Comparison of ENCODE assay signal across 8 cellular contexts in genomic region chr6:11096109-11096508, GRCh38. TPM values are rescaled to one million over a fixed set of nuclear protein-coding genes. Genes with fewer than 3 reads are reported as not detected.
A peak's percentile ranks its signal among the peaks of the same experiment; 100 is the strongest.
DNase-seq lines count a peak whose midpoint lies in the region; ATAC-seq, FAIRE-seq and TF ChIP-seq lines count a peak whose summit lies in the region.

No MANE protein-coding gene starts in this region.

- intact Hi-C loops in PC-3 (cut with micrococcal nuclease): loop anchor here (10.0 kb wide), 1 partner anchor 139 kb away; the partner anchor contains the start of gene NEDD9

- H3K23me2 ChIP-seq in H1 (ENCODE audit: low read depth, low read length): peaks cover 6% of the 10 kb centered on the region; the same call in 1 of the 2 replicates

- no peak overlapping the region; the same call in 1 of the 2 replicates for H3K18ac ChIP-seq in H1 (ENCODE audit: extremely low read depth, low read length)

- TF ChIP-seq POLR2A in H1 (IDR thresholded peaks at IDR 0.05; ENCODE audit: control extremely low read depth in 1 of 2, low read depth in 2 of 2, low read length in 2 of 2) (no peak), tibial nerve (IDR thresholded peaks at IDR 0.05) (no peak)

- in situ Hi-C loops in ACHN (cut with HindIII; ENCODE audit: low pct_ligation_motif_present, low pct_unique_long_range_greater_than_20kb, low sequenced_read_pairs): no loop called here

- no peaks in the 10 kb centered on the region for H3K9me2 ChIP-seq in PC-3 (replicated peaks; ENCODE audit: low read length)

- POLR2A ChIA-PET in PC-3 (lab: Charles Lee; ENCODE audit: unreplicated experiment) (no interaction called here), H1 (lab: Charles Lee; ENCODE audit: partially characterized antibody) (interaction anchor here (1.0 kb wide), 2 partner anchors 9 to 13 kb away, joined by 3 read pairs; no protein-coding TSS in a partner anchor)

- TF ChIP-seq EP300 in H1 (IDR thresholded peaks at IDR 0.05; ENCODE audit: borderline replicate concordance in 1 of 2, low read depth in 2 of 2, low read length in 2 of 2): no peak
- no peak for TF ChIP-seq EP300 in tibial nerve (IDR thresholded peaks at IDR 0.05)

- H3F3A ChIP-seq in PC-3 (ENCODE audit: low read length, unreplicated experiment): no peaks in the 10 kb centered on the region
- peaks cover 4% of the 10 kb centered on the region for H3F3A ChIP-seq in smooth muscle cell (ENCODE audit: low read depth)

- no peak overlapping the region for H2BK5ac ChIP-seq in H1 (ENCODE audit: low read depth, low read length)

- H3K4ac ChIP-seq in H1 (replicated peaks; ENCODE audit: insufficient read length, low read depth, low read length): no peak overlapping the region

- WGBS in H1 (ENCODE audit: extremely low coverage in 1 of 2, insufficient coverage in 1 of 2, insufficient read length in 1 of 2, insufficient replicate concordance in 2 of 2, low coverage in 1 of 2, low lambda C conversion rate in 2 of 2, missing lambda C conversion rate in 1 of 2), 2 experiments: 63% methylated on average over 4 of the region's 4 CpGs; no CpG with 5 or more reads in 1 of the 2 experiments
- 62% methylated on average over 4 of the region's 4 CpGs for WGBS in smooth muscle cell (ENCODE audit: low lambda C conversion rate)
- WGBS in tibial nerve, 2 donors: 69 to 74% methylated on average over 4 of the region's 4 CpGs

- CTCF ChIA-PET in PC-3 (lab: Charles Lee) (interaction anchor here (0.5 kb wide), 1 partner anchor 19 kb away, joined by 7 read pairs; no protein-coding TSS in a partner anchor), H1 (lab: Charles Lee; ENCODE audit: partially characterized antibody) (interaction anchor here (0.6 to 2.3 kb wide), 9 partner anchors 12 to 400 kb away, joined by 3 to 8 read pairs (median 4); no protein-coding TSS in a partner anchor)

- peaks cover 3% of the 10 kb centered on the region; the same call in 1 of the 2 replicates for H3K36me3 ChIP-seq in PC-3 (ENCODE audit: low read depth, low read length)
- H3K36me3 ChIP-seq in H1 (ENCODE audit: control insufficient read depth in 2 of 4, insufficient read depth in 4 of 4, low read length in 3 of 4): no peaks in the 10 kb centered on the region; a peak in 1 of 8 replicates
- H3K36me3 ChIP-seq in smooth muscle cell (ENCODE audit: low read depth): no peaks in the 10 kb centered on the region
- peaks cover 0 to 20% (median 0%) of the 10 kb centered on the region in 3 donors for H3K36me3 ChIP-seq in tibial nerve

- H2BK12ac ChIP-seq in H1 (ENCODE audit: low read depth, low read length): no peak overlapping the region

- no peak overlapping the region for H2AK5ac ChIP-seq in H1 (ENCODE audit: low read depth, low read length)

- H4K5ac ChIP-seq in H1 (ENCODE audit: insufficient read length, low read depth, low read length): no peak overlapping the region

- DNase-seq in ACHN (peak; percentile 29), GM03348 (ENCODE audit: low spot score) (peak; percentile 19), PC-3 (peak; percentile 32), H1 (ENCODE audit: low read depth in 1 of 2, low spot score in 2 of 2) (no peak), smooth muscle cell (lab: John Stamatoyannopoulos, UW; ENCODE audit: unreplicated experiment) (no peak), tibial nerve (ENCODE audit: low spot score in 2 of 2) (no peak)
- no peak for DNase-seq in activated CD8-positive, alpha-beta memory T cell treated with anti-CD3 and anti-CD28 coated beads, Interleukin-2, amount 50 U/mL, for 4 hours

- H2AFZ ChIP-seq in PC-3 (ENCODE audit: low read length) (no peak overlapping the region), H1 (ENCODE audit: low read length) (no peak overlapping the region), smooth muscle cell (ENCODE audit: low read depth) (no peak overlapping the region)

- H2BK20ac ChIP-seq in H1 (ENCODE audit: low read length): no peak overlapping the region

- H3K56ac ChIP-seq in H1 (replicated peaks; ENCODE audit: insufficient read length, low read depth, low read length): no peak overlapping the region

- no peaks in the 10 kb centered on the region for H3K9me3 ChIP-seq in PC-3 (ENCODE audit: low read length)
- no peaks in the 10 kb centered on the region for H3K9me3 ChIP-seq in H1 (ENCODE audit: insufficient read depth in 2 of 2, low read depth in 1 of 2, low read length in 1 of 2)
- H3K9me3 ChIP-seq in smooth muscle cell (replicated peaks; ENCODE audit: low read depth): no peaks in the 10 kb centered on the region
- H3K9me3 ChIP-seq in tibial nerve: peaks cover 0 to 9% (median 2%) of the 10 kb centered on the region in 4 donors

- H2BK15ac ChIP-seq in H1 (ENCODE audit: low read length): no peak overlapping the region

- no peak overlapping the region for H4K91ac ChIP-seq in H1 (replicated peaks; ENCODE audit: insufficient read length, low read length)

- peaks cover 70% of the 10 kb centered on the region for H3K79me2 ChIP-seq in PC-3 (ENCODE audit: low read length)
- peaks cover 0 to 65% of the 10 kb centered on the region in 2 experiments; a peak in 2 of 4 replicates for H3K79me2 ChIP-seq in H1 (ENCODE audit: control insufficient read depth in 1 of 2, insufficient read depth in 2 of 2, low read length in 2 of 2)
- peaks cover 68% of the 10 kb centered on the region for H3K79me2 ChIP-seq in smooth muscle cell (ENCODE audit: low read depth)

- H3K23ac ChIP-seq in H1 (ENCODE audit: insufficient read length): no peak overlapping the region

- no peak overlapping the region for H3K27ac ChIP-seq in PC-3 (ENCODE audit: low read length)
- H3K27ac ChIP-seq in H1 (ENCODE audit: low read depth, low read length): no peak overlapping the region
- H3K27ac ChIP-seq in smooth muscle cell (ENCODE audit: low read depth): no peak overlapping the region
- H3K27ac ChIP-seq in tibial nerve: no peak overlapping the region

- H3K4me2 ChIP-seq in PC-3 (ENCODE audit: low read length) (peak overlapping the region; percentile 91), H1 (ENCODE audit: insufficient read depth in 1 of 2, low read depth in 2 of 2, low read length in 2 of 2) (peak overlapping the region; percentile 16 to 93; a peak in 2 of 4 replicates), smooth muscle cell (peak overlapping the region; percentile 86)

- no peak overlapping the region for H2BK120ac ChIP-seq in H1 (replicated peaks; ENCODE audit: low read depth, low read length)

- H3K4me1 ChIP-seq in PC-3 (ENCODE audit: insufficient read depth, low read length): peaks cover 18% of the 10 kb centered on the region
- peaks cover 0 to 6% (median 2%) of the 10 kb centered on the region in 4 experiments; a peak in 5 of 7 replicates for H3K4me1 ChIP-seq in H1 (replicated peaks in 1 of 4; ENCODE audit: control insufficient read depth in 3 of 4, insufficient read depth in 4 of 4, low read length in 3 of 4)
- peaks cover 12% of the 10 kb centered on the region for H3K4me1 ChIP-seq in smooth muscle cell (ENCODE audit: low read depth)
- H3K4me1 ChIP-seq in tibial nerve: peaks cover 0 to 24% (median 10%) of the 10 kb centered on the region in 4 donors

- H3K27me3 ChIP-seq in PC-3 (ENCODE audit: low read length) (no peaks in the 10 kb centered on the region), H1 (replicated peaks in 1 of 4; ENCODE audit: control insufficient read depth in 3 of 4, extremely low read depth in 1 of 4, insufficient read depth in 3 of 4, low read length in 3 of 4) (no peaks in the 10 kb centered on the region), smooth muscle cell (ENCODE audit: low read depth) (no peaks in the 10 kb centered on the region), tibial nerve (no peaks in the 10 kb centered on the region)

- no peak for FAIRE-seq in H1 (lab: Jason Lieb, UNC)

- peak overlapping the region; percentile 96 for H3K4me3 ChIP-seq in PC-3 (ENCODE audit: low read length)
- no peak overlapping the region for H3K4me3 ChIP-seq in H1 (ENCODE audit: extremely low read depth in 1 of 4, insufficient read depth in 2 of 4, low read depth in 3 of 4, low read length in 4 of 4)
- no peak overlapping the region for H3K4me3 ChIP-seq in smooth muscle cell
- H3K4me3 ChIP-seq in tibial nerve: no peak overlapping the region

- ATAC-seq in PC-3 (no peak), HG03097 (IDR thresholded peaks at IDR 0.05; ENCODE audit: low FRiP score, unreplicated experiment) (no peak)

- peaks cover 3% of the 10 kb centered on the region for H3K79me1 ChIP-seq in H1 (ENCODE audit: low read depth, low read length)

- H4K8ac ChIP-seq in H1 (ENCODE audit: extremely low read depth, insufficient read depth, low read length): no peak overlapping the region

- no peak overlapping the region for H3K9ac ChIP-seq in PC-3 (ENCODE audit: low read length)
- no peak overlapping the region for H3K9ac ChIP-seq in H1 (replicated peaks in 1 of 4; ENCODE audit: extremely low read depth in 1 of 4, low read depth in 3 of 4, low read length in 3 of 4)
- no peak overlapping the region for H3K9ac ChIP-seq in smooth muscle cell (ENCODE audit: low read depth)

- H4K20me1 ChIP-seq in PC-3 (ENCODE audit: low read length) (no peaks in the 10 kb centered on the region), H1 (replicated peaks in 1 of 2; ENCODE audit: control insufficient read depth in 1 of 2, insufficient read depth in 2 of 2, low read length in 2 of 2) (peaks cover 0 to 4% of the 10 kb centered on the region in 2 experiments), smooth muscle cell (ENCODE audit: low read depth) (peaks cover 55% of the 10 kb centered on the region)

- TF ChIP-seq CTCF in PC-3 (conservative IDR thresholded peaks at IDR 0.05; ENCODE audit: low read depth, low read length) (no peak), H1 (IDR thresholded peaks at IDR 0.05; ENCODE audit: control extremely low read depth in 1 of 3, insufficient read depth in 1 of 3, low read depth in 1 of 3, low read length in 3 of 3) (no peak), smooth muscle cell (IDR thresholded peaks at IDR 0.05; ENCODE audit: borderline replicate concordance, insufficient read depth, poor library complexity, severe bottlenecking) (no peak), tibial nerve (IDR thresholded peaks at IDR 0.05) (no peak)

- H3K14ac ChIP-seq in H1 (ENCODE audit: insufficient read length): no peak overlapping the region

- BruUV-seq in PC-3 (replicated peaks; lab: Mats Ljungman, UMichigan): no TSS peak

- no peak for TF ChIP-seq RAD21 in H1 (IDR thresholded peaks at IDR 0.05 in 1 of 2, conservative IDR thresholded peaks at IDR 0.05 in 1 of 2; ENCODE audit: low read depth in 2 of 2, low read length in 2 of 2)

RNA-seq across cellular contexts. Expression of gene SMIM13, which starts 2.5 kb away (rescaled TPM):
- total RNA-seq in PC-3 (2014; rRNA removed) (7.1 and 9.0 TPM in 2 replicates), smooth muscle cell (17.7 and 23.9 TPM in 2 replicates), tibial nerve (10 to 100 TPM in 1 of 4 donors, 1 to 10 TPM in 3; 6.3 to 11.1 (median 9.6) TPM)
- total RNA-seq in H1 (2021; fragmentation: NEBNext Ultra II Directional; extraction: Animal tissue kit (Norgen Biotek cat#: 25700)): 10.6 TPM in 2 replicates
- polyA plus RNA-seq in H1 (2011; rRNA removed) (1.4 and 1.7 TPM in 2 replicates), smooth muscle cell (9.8 and 11.6 TPM in 2 replicates)
- polyA plus RNA-seq in H1 (2011; cell fraction: cytosol; rRNA removed): 1.8 TPM
- 0.96 TPM for polyA plus RNA-seq in H1 (2011; cell fraction: nucleus; rRNA removed)
- 3.4 to 6.3 TPM (median 4.4 TPM) in 4 replicates for polyA plus RNA-seq in H1 (2012, experiment 1 of 2)
- 1.7 TPM for polyA plus RNA-seq in H1 (2012, experiment 2 of 2)
- 5.9 TPM for polyA plus RNA-seq in H1 (2013, experiment 1 of 2)
- polyA plus RNA-seq in H1 (2013, experiment 2 of 2): 5.7 TPM
- 2.5 and 4.1 TPM in 2 replicates for polyA minus RNA-seq in H1 (2011; rRNA and poly(A)+ RNA removed)
- 3.4 TPM for polyA minus RNA-seq in H1 (2011; cell fraction: cytosol; rRNA and poly(A)+ RNA removed)
- 4.7 TPM for polyA minus RNA-seq in H1 (2011; cell fraction: nucleus; rRNA and poly(A)+ RNA removed)

RNA-seq across cellular contexts. Expression of gene ERVFRD-1, which starts 15.4 kb away (rescaled TPM):
- total RNA-seq in PC-3 (2014; rRNA removed) (not detected in 2 replicates), smooth muscle cell (0.09 TPM in 1 of 2 replicates, not detected in the other), tibial nerve (under 1 TPM in 2 of 4 donors, not detected in 2; 0.22 to 0.42 TPM)
- total RNA-seq in H1 (2021; fragmentation: NEBNext Ultra II Directional; extraction: Animal tissue kit (Norgen Biotek cat#: 25700)): not detected in 2 replicates
- polyA plus RNA-seq in H1 (2011; rRNA removed) (not detected in 2 replicates), smooth muscle cell (0.38 TPM in 1 of 2 replicates, not detected in the other)
- not detected for polyA plus RNA-seq in H1 (2011; cell fraction: cytosol; rRNA removed)
- polyA plus RNA-seq in H1 (2011; cell fraction: nucleus; rRNA removed): not detected
- polyA plus RNA-seq in H1 (2012, experiment 1 of 2): 0.07 to 0.11 TPM (median 0.08 TPM) in 3 of 4 replicates, not detected in the other
- polyA plus RNA-seq in H1 (2012, experiment 2 of 2): not detected
- polyA plus RNA-seq in H1 (2013, experiment 1 of 2): not detected
- polyA plus RNA-seq in H1 (2013, experiment 2 of 2): not detected
- not detected in 2 replicates for polyA minus RNA-seq in H1 (2011; rRNA and poly(A)+ RNA removed)
- not detected for polyA minus RNA-seq in H1 (2011; cell fraction: cytosol; rRNA and poly(A)+ RNA removed)
- not detected for polyA minus RNA-seq in H1 (2011; cell fraction: nucleus; rRNA and poly(A)+ RNA removed)

RNA-seq across cellular contexts. Expression of gene ELOVL2, which starts 52.0 kb away (rescaled TPM):
- total RNA-seq in PC-3 (2014; rRNA removed): 0.91 and 1.8 TPM in 2 replicates
- total RNA-seq in H1 (2021; fragmentation: NEBNext Ultra II Directional; extraction: Animal tissue kit (Norgen Biotek cat#: 25700)): 0.69 and 0.89 TPM in 2 replicates
- 0.24 and 0.42 TPM in 2 replicates for polyA plus RNA-seq in H1 (2011; rRNA removed)
- polyA plus RNA-seq in H1 (2011; cell fraction: cytosol; rRNA removed): 0.59 TPM
- 0.26 TPM for polyA plus RNA-seq in H1 (2011; cell fraction: nucleus; rRNA removed)
- 0.34 to 0.51 TPM (median 0.45 TPM) in 4 replicates for polyA plus RNA-seq in H1 (2012, experiment 1 of 2)
- 0.05 TPM for polyA plus RNA-seq in H1 (2012, experiment 2 of 2)
- polyA plus RNA-seq in H1 (2013, experiment 1 of 2): 1.9 TPM
- polyA plus RNA-seq in H1 (2013, experiment 2 of 2): 2.2 TPM
- polyA minus RNA-seq in H1 (2011; rRNA and poly(A)+ RNA removed): 0.51 and 0.79 TPM in 2 replicates
- polyA minus RNA-seq in H1 (2011; cell fraction: cytosol; rRNA and poly(A)+ RNA removed): 0.29 TPM
- polyA minus RNA-seq in H1 (2011; cell fraction: nucleus; rRNA and poly(A)+ RNA removed): 0.20 TPM
- total RNA-seq in smooth muscle cell: 28.9 and 31.4 TPM in 2 replicates
- polyA plus RNA-seq in smooth muscle cell: 13.4 and 15.9 TPM in 2 replicates
- total RNA-seq in tibial nerve: 1 to 10 TPM in 3 of 4 donors, under 1 TPM in 1; 0.60 to 2.2 (median 1.3) TPM

Comparison
In these comparisons a context has a peak if more than half of its experiments do, and no peak if none do; other contexts are left out.
1. DNase-seq: peak in ACHN (single experiment), GM03348 (single experiment) and PC-3 (single experiment); none in H1 (0 of 2), smooth muscle cell (single experiment), activated CD8-positive, alpha-beta memory T cell treated with anti-CD3 and anti-CD28 coated beads, Interleukin-2, amount 50 U/mL, for 4 hours (single experiment) and tibial nerve (0 of 2).
2. Peak in every context shown above with its lines, with median percentiles within 50 percentile points of each other: H3K4me2 ChIP-seq.